7 cellular contexts compared by ENCODE assay signal in genomic region chr2:72888438-72889202, GRCh38. TPM values are rescaled to one million over a fixed set of nuclear protein-coding genes. Genes with fewer than 3 reads are reported as not detected.
DNase-seq lines count a peak whose midpoint lies in the region; ATAC-seq and TF ChIP-seq lines count a peak whose summit lies in the region.

No MANE protein-coding gene starts in this region.

- H3K27me3 ChIP-seq in PC-9 (ENCODE audit: insufficient read depth, low read depth) (no peaks in the 10 kb centered on the region), psoas muscle (ENCODE audit: insufficient read depth in 3 of 3, low read length in 2 of 3) (no peaks in the 10 kb centered on the region)

- H4K20me1 ChIP-seq in PC-9 (ENCODE audit: insufficient read depth) = peaks cover 24% of the 10 kb centered on the region; the same call in 1 of the 2 replicates

- CTCF ChIA-PET in PC-9 (lab: Charles Lee) = interaction anchor here (1.2 kb wide), 1 partner anchor 10 kb away, joined by 6 read pairs; no protein-coding TSS in a partner anchor

- intact Hi-C loops in PC-9 (cut with micrococcal nuclease; ENCODE audit: unreplicated experiment) (no loop called here), psoas muscle (cut with DNase I) (no loop called here)

- H3K9me2 ChIP-seq in PC-9 (ENCODE audit: insufficient read depth) = no peaks in the 10 kb centered on the region

- peak overlapping the region; percentile 90 for H3K4me2 ChIP-seq in PC-9

- H3K4me3 ChIP-seq in PC-9 = peak overlapping the region; percentile 85; the same call in 1 of the 2 replicates
- H3K4me3 ChIP-seq in epithelial cell of proximal tubule (ENCODE audit: low read depth, low read length) = peak overlapping the region; percentile 79
- H3K4me3 ChIP-seq in psoas muscle = peak overlapping the region; percentile 77

- ATAC-seq in psoas muscle (no peak), GM21737 (IDR thresholded peaks at IDR 0.05; ENCODE audit: unreplicated experiment) (no peak)

- POLR2A ChIA-PET in PC-9 (lab: Charles Lee; ENCODE audit: unreplicated experiment) = no interaction called here

- BruUV-seq in PC-9 (replicated peaks; lab: Mats Ljungman, UMichigan) = no TSS peak

- H2AFZ ChIP-seq in PC-9 = no peak overlapping the region

- 80 to 88% (median 80%) methylated on average over 11 of the region's 11 CpGs for WGBS in psoas muscle, 3 donors

- H3K4me1 ChIP-seq in PC-9 (replicated peaks; ENCODE audit: insufficient read depth) = peaks cover 24% of the 10 kb centered on the region
- H3K4me1 ChIP-seq in psoas muscle = peaks cover 22% of the 10 kb centered on the region

- in situ Hi-C loops in GM13977 (cut with MboI; ENCODE audit: low pct_unique_long_range_greater_than_20kb, low sequenced_read_pairs, unreplicated experiment) = no loop called here

- TF ChIP-seq CTCF in GM13977 (IDR thresholded peaks at IDR 0.05; ENCODE audit: extremely low read depth, insufficient read depth, missing control alignments) = peak; percentile 0
- no peak for TF ChIP-seq CTCF in PC-9 (conservative IDR thresholded peaks at IDR 0.05)
- no peak for TF ChIP-seq CTCF in epithelial cell of proximal tubule (conservative IDR thresholded peaks at IDR 0.05; ENCODE audit: low read depth, low read length)
- TF ChIP-seq CTCF in psoas muscle (IDR thresholded peaks at IDR 0.05) = no peak

- H3K27ac ChIP-seq in PC-9 = no peak overlapping the region
- H3K27ac ChIP-seq in psoas muscle = no peak overlapping the region

- no peak for DNase-seq in GM13977 (ENCODE audit: low spot score)
- no peak for DNase-seq in PC-9
- no peak for DNase-seq in epithelial cell of proximal tubule (ENCODE audit: low read depth)
- DNase-seq in psoas muscle = no peak
- no peak for DNase-seq in middle frontal gyrus (ENCODE audit: extremely low spot score, low spot score)
- DNase-seq in effector CD8-positive, alpha-beta T cell (lab: John Stamatoyannopoulos, UW) = no peak

- H3K9me3 ChIP-seq in PC-9 (ENCODE audit: insufficient read depth, low read depth) (no peaks in the 10 kb centered on the region), psoas muscle (no peaks in the 10 kb centered on the region)

- peaks cover 12% of the 10 kb centered on the region; the same call in 1 of the 2 replicates for H3F3A ChIP-seq in PC-9 (ENCODE audit: insufficient read depth, low read depth)

- H3K36me3 ChIP-seq in PC-9 (ENCODE audit: low read depth) = no peaks in the 10 kb centered on the region
- peaks cover 0 to 17% of the 10 kb centered on the region in 2 donors for H3K36me3 ChIP-seq in psoas muscle (ENCODE audit: insufficient read depth in 1 of 2, low read depth in 1 of 2)

- H3K79me2 ChIP-seq in PC-9 (ENCODE audit: low read depth) = no peaks in the 10 kb centered on the region

RNA-seq across cellular contexts. Expression of gene SPR, which starts 1.4 kb away (rescaled TPM):
- total RNA-seq in PC-9 (2021) = 33.6 and 53.1 TPM in 2 replicates
- total RNA-seq in epithelial cell of proximal tubule = 26.2 and 29.5 TPM in 2 replicates
- 10 to 100 TPM; 23.3 to 34.0 (median 29.1) TPM for total RNA-seq in psoas muscle
- 10 to 100 TPM; 19.1 to 46.0 (median 39.1) TPM for polyA plus RNA-seq in psoas muscle

RNA-seq across cellular contexts. Expression of gene EMX1, which starts 28.7 kb away (rescaled TPM):
- total RNA-seq in PC-9 (2021) = not detected in 2 replicates
- 1.0 and 8.2 TPM in 2 replicates for total RNA-seq in epithelial cell of proximal tubule
- total RNA-seq in psoas muscle = not detected
- under 1 TPM in 1 of 3 donors, not detected in 2; 0.01 TPM for polyA plus RNA-seq in psoas muscle
